In genomic region chr2:178379162-178379664, GRCh38 we compare ENCODE assay signal across 8 cellular contexts.
"Had no signal": no experiment of that assay in that cellular context is flagged by ENCODE, and none has a peak within 500 bp of the region (broad histone marks: within the 10 kb centered on the region; RNA-seq: fewer than 3 reads in every experiment).

No MANE protein-coding gene starts in this region.

- H3K4me1 ChIP-seq: HAP-1 had no signal

- DNase-seq: GM23248, GOT3, H7, KG1 had no signal

- H3K4me3 Mint-ChIP-seq: IgD-negative memory B cell had no signal

- H3K27ac ChIP-seq: GM23248 had no signal

- H2AFZ ChIP-seq: GM23248 had no signal

- FAIRE-seq: HTR-8/SVneo had no signal

- H3K27ac Mint-ChIP-seq: IgD-negative memory B cell had no signal

- ATAC-seq: HCT116 had no signal

- H3K9me3 Mint-ChIP-seq: IgD-negative memory B cell had no signal

- H3K4me3 ChIP-seq: GM23248, HAP-1 had no signal

- H3K9ac ChIP-seq: GM23248 had no signal

- H3K9me3 ChIP-seq: HAP-1 had no signal

- H3K4me1 Mint-ChIP-seq: IgD-negative memory B cell had no signal

- H3K36me3 ChIP-seq: HAP-1 had no signal
